36 cellular contexts compared by ENCODE assay signal in genomic region chr7:120628233-120628632, GRCh38.
"Had no signal": no experiment of that assay in that cellular context is flagged by ENCODE, and none has a peak within 500 bp of the region (broad histone marks: within the 10 kb centered on the region; RNA-seq: fewer than 3 reads in every experiment).

No MANE protein-coding gene starts in this region.

- H2AFZ ChIP-seq: neural progenitor cell, parathyroid adenoma had no signal

- H3K27ac ChIP-seq: colonic mucosa, epithelial cell of prostate, foreskin keratinocyte, gastroesophageal sphincter, heart right ventricle, neural progenitor cell, parathyroid adenoma, right atrium auricular region, testis, tibial artery had no signal

- H3K4me2 ChIP-seq: neural progenitor cell, smooth muscle cell had no signal

- H3K27me3 ChIP-seq: colonic mucosa, foreskin keratinocyte, gastroesophageal sphincter, heart right ventricle, neural progenitor cell, right atrium auricular region, testis, tibial artery had no signal

- H3K9me3 ChIP-seq: colonic mucosa, gastroesophageal sphincter, heart right ventricle, mucosa of descending colon, right atrium auricular region, testis, tibial artery had no signal

- H3K9me3 Mint-ChIP-seq: dendritic cell treated with granulocyte-macrophage colony-stimulating factor and Interleukin-4, amounts not matched to agents 40 ng/mL and 50 ng/mL, for 4 days; endodermal cell; memory B cell; mesothelial cell of epicardium; naive B cell; nephron; neural progenitor cell had no signal

- H3K27ac Mint-ChIP-seq: dendritic cell treated with granulocyte-macrophage colony-stimulating factor and Interleukin-4, amounts not matched to agents 40 ng/mL and 50 ng/mL, for 4 days; endodermal cell; immature natural killer cell; memory B cell; mesothelial cell of epicardium; naive B cell; nephron; neural progenitor cell; progenitor cell of endocrine pancreas; stimulated activated naive CD8-positive, alpha-beta T cell treated with anti-CD3 and anti-CD28 coated beads, Interleukin-15, amount 100 ng/mL, for 72 hours; type B pancreatic cell had no signal

- H3K27me3 Mint-ChIP-seq: central memory CD8-positive, alpha-beta T cell; dendritic cell treated with granulocyte-macrophage colony-stimulating factor and Interleukin-4, amounts not matched to agents 40 ng/mL and 50 ng/mL, for 4 days; memory B cell; naive B cell; progenitor cell of endocrine pancreas; stimulated activated naive CD8-positive, alpha-beta T cell treated with anti-CD3 and anti-CD28 coated beads, Interleukin-15, amount 100 ng/mL, for 72 hours; type B pancreatic cell had no signal

- H3K36me3 ChIP-seq: colonic mucosa, gastroesophageal sphincter, heart right ventricle, neural progenitor cell, right atrium auricular region, tibial artery had no signal

- ATAC-seq: esophagus mucosa; foreskin keratinocyte; gastroesophageal sphincter; heart right ventricle; left lobe of liver; mucosa of descending colon; sciatic nerve; stimulated activated naive CD8-positive, alpha-beta T cell treated with anti-CD3 and anti-CD28 coated beads, Interleukin-15, amount 100 ng/mL, for 72 hours had no signal

- H3K36me3 Mint-ChIP-seq: immature natural killer cell, memory B cell, mesothelial cell of epicardium, naive B cell, neural progenitor cell, type B pancreatic cell had no signal

- H3K4me1 ChIP-seq: colonic mucosa, foreskin keratinocyte, gastroesophageal sphincter, heart right ventricle, parathyroid adenoma, right atrium auricular region, testis, tibial artery had no signal

- H3K4me3 Mint-ChIP-seq: central memory CD8-positive, alpha-beta T cell; dendritic cell treated with granulocyte-macrophage colony-stimulating factor and Interleukin-4, amounts not matched to agents 40 ng/mL and 50 ng/mL, for 4 days; endodermal cell; immature natural killer cell; memory B cell; mesothelial cell of epicardium; naive B cell; nephron; neural progenitor cell; stimulated activated naive CD8-positive, alpha-beta T cell treated with anti-CD3 and anti-CD28 coated beads, Interleukin-15, amount 100 ng/mL, for 72 hours; type B pancreatic cell had no signal

- H3K9ac ChIP-seq: neural progenitor cell, parathyroid adenoma had no signal

- H3K4me3 ChIP-seq: colonic mucosa, gastroesophageal sphincter, heart right ventricle, lung, mucosa of descending colon, neural progenitor cell, right atrium auricular region, smooth muscle cell, testis, tibial artery had no signal

- DNase-seq: colonic mucosa; effector CD8-positive, alpha-beta T cell; endodermal cell; foreskin keratinocyte; glutamatergic neuron; heart right ventricle; hypothalamus; immature natural killer cell; islet precursor cell; mucosa of descending colon; naive B cell; stimulated activated CD4-positive, alpha-beta T cell treated with anti-CD3 and anti-CD28 coated beads, Interleukin-12 subunit alpha, Interleukin-12 subunit beta, amount 100 ng/mL, for 4 hours; stimulated activated CD4-positive, alpha-beta T cell treated with anti-CD3 and anti-CD28 coated beads, Interleukin-1b, Interleukin-23, amount 100 ng/mL, for 48 hours; stimulated activated CD4-positive, alpha-beta T cell treated with anti-CD3 and anti-CD28 coated beads, Interleukin-4, amount 100 ng/mL, for 1 hour; stimulated activated CD8-positive, alpha-beta memory T cell treated with anti-CD3 and anti-CD28 coated beads, Interleukin-4, amount 100 ng/mL, for 48 hours; stimulated activated naive CD4-positive, alpha-beta T cell; stimulated activated naive CD8-positive, alpha-beta T cell treated with anti-CD3 and anti-CD28 coated beads, Interleukin-15, amount 100 ng/mL, for 72 hours; testis; tibial artery had no signal

- H3K79me2 ChIP-seq: parathyroid adenoma had no signal

- H3K4me1 Mint-ChIP-seq: central memory CD8-positive, alpha-beta T cell; immature natural killer cell; memory B cell; mesothelial cell of epicardium; naive B cell; nephron; stimulated activated naive CD8-positive, alpha-beta T cell treated with anti-CD3 and anti-CD28 coated beads, Interleukin-15, amount 100 ng/mL, for 72 hours had no signal
